ENCODE assay signal across 9 cellular contexts in genomic region chr10:86367339-86367951, GRCh38. TPM values are rescaled to one million over a fixed set of nuclear protein-coding genes. Genes with fewer than 3 reads are reported as not detected.
DNase-seq lines count a peak whose midpoint lies in the region; ATAC-seq and TF ChIP-seq lines count a peak whose summit lies in the region.
"Had no signal": no experiment of that assay in that cellular context is flagged by ENCODE, and none has a peak within 500 bp of the region (broad histone marks: within the 10 kb centered on the region; RNA-seq: fewer than 3 reads in every experiment).

No MANE protein-coding gene starts in this region.

- H2BK120ac ChIP-seq in IMR-90 (ENCODE audit: low read depth, low read length): no peak overlapping the region

- H2BK20ac ChIP-seq in IMR-90 (ENCODE audit: low read depth, low read length): no peak overlapping the region

- H3K4me1 ChIP-seq in IMR-90 (ENCODE audit: control insufficient read depth, insufficient read depth, low read length) (no peaks in the 10 kb centered on the region; the same call in 1 of the 2 replicates), esophagus squamous epithelium (peaks cover 14 to 51% (median 41%) of the 10 kb centered on the region in 3 donors)

- H3K9ac ChIP-seq in IMR-90 (ENCODE audit: low read depth, low read length): no peak overlapping the region

- in situ Hi-C loops in IMR-90 (cut with MboI; ENCODE audit: low sequenced_read_pairs): no loop called here

- no peak for TF ChIP-seq RAD21 in IMR-90 (IDR thresholded peaks at IDR 0.05; ENCODE audit: low read length)

- no TSS peak for BruUV-seq in IMR-90 (replicated peaks; lab: Mats Ljungman, UMichigan)

- no peaks in the 10 kb centered on the region for H3K36me3 Mint-ChIP-seq in CD4-positive, alpha-beta T cell (ENCODE audit: low read depth)
- no peaks in the 10 kb centered on the region for H3K36me3 Mint-ChIP-seq in neural crest cell (ENCODE audit: low read depth)

- peak overlapping the region; percentile 68 for H2AFZ ChIP-seq in IMR-90 (replicated peaks; ENCODE audit: low read length, poor library complexity)

- no peak overlapping the region for H3K4ac ChIP-seq in IMR-90 (ENCODE audit: low read depth, low read length)

- intact Hi-C loops in CD4-positive, alpha-beta T cell (cut with DNase I, micrococcal nuclease): no loop called here
- intact Hi-C loops in IMR-90 (cut with micrococcal nuclease): no loop called here
- intact Hi-C loops in esophagus squamous epithelium (cut with DNase I): loop anchor here (10.0 kb wide), 1 partner anchor 823 kb away; no protein-coding TSS in a partner anchor

- H2BK5ac ChIP-seq in IMR-90 (ENCODE audit: low read depth, low read length, poor library complexity, severe bottlenecking): no peak overlapping the region

- no peak overlapping the region for H3K18ac ChIP-seq in IMR-90 (ENCODE audit: low read depth, low read length)

- H3K36me3 ChIP-seq in IMR-90 (ENCODE audit: control insufficient read depth, insufficient read depth, low read length): no peaks in the 10 kb centered on the region
- no peaks in the 10 kb centered on the region for H3K36me3 ChIP-seq in esophagus squamous epithelium

- H4K5ac ChIP-seq in IMR-90 (ENCODE audit: low read depth, low read length): no peak overlapping the region

- no peak overlapping the region for H3K4me2 ChIP-seq in IMR-90 (ENCODE audit: low read depth, low read length)

- H3K4me1 Mint-ChIP-seq in CD4-positive, alpha-beta T cell (ENCODE audit: low read depth): peaks cover 13% of the 10 kb centered on the region
- peaks cover 12% of the 10 kb centered on the region for H3K4me1 Mint-ChIP-seq in neural crest cell

- no peaks in the 10 kb centered on the region for H3K9me3 Mint-ChIP-seq in CD4-positive, alpha-beta T cell
- no peaks in the 10 kb centered on the region for H3K9me3 Mint-ChIP-seq in neural crest cell

- CTCF ChIA-PET in CD4-positive, alpha-beta T cell (lab: Charles Lee): interaction anchor here (1.0 kb wide), 1 partner anchor 218 kb away, joined by 3 read pairs; no protein-coding TSS in a partner anchor
- CTCF ChIA-PET in IMR-90 (lab: Yijun Ruan, JAX): no interaction called here

- dilution Hi-C loops in IMR-90 (cut with HindIII; ENCODE audit: low sequenced_read_pairs, unreplicated experiment): no loop called here

- DNase-seq in CD4-positive, alpha-beta T cell: peak in 1 of 10 experiments; percentile 25
- DNase-seq in IMR-90 (no peak), esophagus squamous epithelium (lab: John Stamatoyannopoulos, UW) (no peak), neural crest cell (ENCODE audit: low read depth, low spot score) (no peak), HK-2 (ENCODE audit: unreplicated experiment) (no peak), LoVo (ENCODE audit: low spot score) (no peak), GF-D8 (lab: John Stamatoyannopoulos, UW) (no peak)
- DNase-seq: activated CD4-positive, CD25-positive, alpha-beta regulatory T cell had no signal

- H4K20me1 ChIP-seq in IMR-90 (ENCODE audit: insufficient read depth, low read length): no peaks in the 10 kb centered on the region; the same call in none of the 2 replicates

- H3K27ac Mint-ChIP-seq in CD4-positive, alpha-beta T cell: no peak overlapping the region
- H3K27ac Mint-ChIP-seq in neural crest cell (ENCODE audit: unreplicated experiment): no peak overlapping the region

- H2AK5ac ChIP-seq in IMR-90 (ENCODE audit: low read depth, low read length): no peak overlapping the region

- no peak overlapping the region for H2BK15ac ChIP-seq in IMR-90 (ENCODE audit: low read depth, low read length)

- H3K4me3 ChIP-seq in IMR-90 (ENCODE audit: insufficient read depth, low read depth, low read length) (no peak overlapping the region), esophagus squamous epithelium (peak overlapping the region; percentile 33 to 66 (median 51))

- H3K79me1 ChIP-seq in IMR-90 (ENCODE audit: low read depth in 1 of 2, low read length in 2 of 2): no peaks in the 10 kb centered on the region

- peaks cover 66% of the 10 kb centered on the region for H3K27me3 Mint-ChIP-seq in CD4-positive, alpha-beta T cell
- H3K27me3 Mint-ChIP-seq in neural crest cell (ENCODE audit: low read depth): peaks cover 85% of the 10 kb centered on the region

- no peaks in the 10 kb centered on the region for H3K9me3 ChIP-seq in CD4-positive, alpha-beta T cell (ENCODE audit: control insufficient read depth, low read length)
- H3K9me3 ChIP-seq in IMR-90 (ENCODE audit: control insufficient read depth, insufficient read depth, low read length) (peaks cover 2% of the 10 kb centered on the region; the same call in 1 of the 2 replicates), esophagus squamous epithelium (no peaks in the 10 kb centered on the region)

- H3K27me3 ChIP-seq in CD4-positive, alpha-beta T cell (ENCODE audit: control insufficient read depth, insufficient read depth, low read length): peaks cover 68% of the 10 kb centered on the region
- H3K27me3 ChIP-seq in IMR-90 (ENCODE audit: control insufficient read depth, insufficient read depth, low read length): peaks cover 90% of the 10 kb centered on the region
- peaks cover 12 to 100% (median 22%) of the 10 kb centered on the region in 4 donors for H3K27me3 ChIP-seq in esophagus squamous epithelium

- POLR2A ChIA-PET in CD4-positive, alpha-beta T cell (lab: Charles Lee): no interaction called here
- POLR2A ChIA-PET in IMR-90 (lab: Charles Lee; ENCODE audit: unreplicated experiment): no interaction called here

- peak overlapping the region; percentile 7 for H2AK9ac ChIP-seq in IMR-90 (replicated peaks; ENCODE audit: low read depth, low read length, poor library complexity)

- peak overlapping the region; percentile 55 for H3K4me3 Mint-ChIP-seq in CD4-positive, alpha-beta T cell
- peak overlapping the region; percentile 80 for H3K4me3 Mint-ChIP-seq in neural crest cell

- no peak overlapping the region for H3K14ac ChIP-seq in IMR-90 (replicated peaks; ENCODE audit: low read depth, low read length)

- no peak overlapping the region for H3K56ac ChIP-seq in IMR-90 (ENCODE audit: extremely low read depth, insufficient read depth, low read length)

- 3% methylated on average over 12 of the region's 44 CpGs; no CpG with 5 or more reads in 1 of the 2 experiments for WGBS in IMR-90 (ENCODE audit: extremely low coverage in 2 of 2, insufficient read length in 1 of 2), 2 experiments
- WGBS in esophagus squamous epithelium, 2 donors: 0 to 2% methylated on average over 1 to 20 of the region's 44 CpGs

- no peak overlapping the region for H3K23ac ChIP-seq in IMR-90 (ENCODE audit: low read depth, low read length)

- H3K9me1 ChIP-seq in IMR-90 (ENCODE audit: insufficient read depth, low read length): 0 out of 2 replicates have a peak, but pooled peaks cover 2% of the 10 kb centered on the region

- TF ChIP-seq POLR2A in IMR-90 (IDR thresholded peaks at IDR 0.05; ENCODE audit: low read depth, low read length) (no peak), esophagus squamous epithelium (IDR thresholded peaks at IDR 0.05) (no peak)

- no peak overlapping the region for H4K8ac ChIP-seq in IMR-90 (ENCODE audit: low read depth in 2 of 2, low read length in 2 of 2)

- no peak for TF ChIP-seq CTCF in CD4-positive, alpha-beta T cell (IDR thresholded peaks at IDR 0.05)
- no peak for TF ChIP-seq CTCF in IMR-90 (conservative IDR thresholded peaks at IDR 0.05; ENCODE audit: low read depth, low read length)
- no peak for TF ChIP-seq CTCF in esophagus squamous epithelium (IDR thresholded peaks at IDR 0.05)
- TF ChIP-seq CTCF in neural crest cell (conservative IDR thresholded peaks at IDR 0.05): no peak

- no peak for ATAC-seq in CD4-positive, alpha-beta T cell (ENCODE audit: poor library complexity)
- ATAC-seq in IMR-90 (ENCODE audit: low read depth): peak; percentile 12; the same call in 1 of the 2 replicates
- ATAC-seq in GM21390 (IDR thresholded peaks at IDR 0.05; ENCODE audit: unreplicated experiment): no peak

- H3K27ac ChIP-seq in CD4-positive, alpha-beta T cell (ENCODE audit: low read depth, low read length): no peak overlapping the region
- no peak overlapping the region for H3K27ac ChIP-seq in IMR-90 (ENCODE audit: insufficient read depth, low read length)
- H3K27ac ChIP-seq in esophagus squamous epithelium: no peak overlapping the region

- no peak overlapping the region for H4K91ac ChIP-seq in IMR-90 (ENCODE audit: insufficient read depth, low read depth, low read length)

TF ChIP-seq in IMR-90, 13 proteins besides CTCF, POLR2A, EP300 and RAD21:
- TF ChIP-seq CHD1 (IDR thresholded peaks at IDR 0.05; ENCODE audit: low read depth, low read length) (no peak), FOS (IDR thresholded peaks at IDR 0.05; ENCODE audit: low read depth, low read length) (no peak), MAZ (IDR thresholded peaks at IDR 0.05; ENCODE audit: borderline replicate concordance, low read depth, low read length) (no peak), SMC3 (IDR thresholded peaks at IDR 0.05; ENCODE audit: low read depth, low read length) (no peak), MAFK (IDR thresholded peaks at IDR 0.05; ENCODE audit: low read depth, low read length) (no peak)

RNA-seq across cellular contexts. Expression of gene GRID1, which starts 0.8 kb away (rescaled TPM):
- total RNA-seq in CD4-positive, alpha-beta T cell: not detected
- total RNA-seq in IMR-90 (2012; rRNA removed): not detected in 2 replicates
- polyA plus RNA-seq in IMR-90 (2012; rRNA removed): 0.03 TPM in 1 of 2 replicates, not detected in the other
- not detected in 2 replicates for polyA plus RNA-seq in IMR-90 (2012; cell fraction: cytosol; rRNA removed)
- 0.03 TPM in 1 of 2 replicates, not detected in the other for polyA plus RNA-seq in IMR-90 (2012; cell fraction: nucleus; rRNA removed; ENCODE audit: low replicate concordance)
- 1 to 10 TPM in 1 of 4 donors, under 1 TPM in 3; 0.03 to 2.7 (median 0.49) TPM for total RNA-seq in esophagus squamous epithelium
- 1.1 and 1.2 TPM in 2 replicates for total RNA-seq in neural crest cell
